In genomic region chrX:25005382-25006185, GRCh38 we compare ENCODE assay signal across 16 cellular contexts. TPM values are rescaled to one million over a fixed set of nuclear protein-coding genes. Genes with fewer than 3 reads are reported as not detected.
DNase-seq lines count a peak whose midpoint lies in the region; ATAC-seq and TF ChIP-seq lines count a peak whose summit lies in the region.
"Had no signal": no experiment of that assay in that cellular context is flagged by ENCODE, and none has a peak within 500 bp of the region (broad histone marks: within the 10 kb centered on the region; RNA-seq: fewer than 3 reads in every experiment).

No MANE protein-coding gene starts in this region.

- no peak overlapping the region for H3K14ac ChIP-seq in trophoblast cell (ENCODE audit: low read length)

- no peak for ATAC-seq in GM18519 (IDR thresholded peaks at IDR 0.05; ENCODE audit: low FRiP score, unreplicated experiment)
- ATAC-seq: activated T-cell treated with anti-CD3 and anti-CD28 coated beads, Interleukin-2, amount 50 U/mL, for 4 hours had no signal

- no peak overlapping the region for H2BK5ac ChIP-seq in trophoblast cell (ENCODE audit: low read depth, low read length, poor library complexity)

- H3K9me3 Mint-ChIP-seq in T-helper 1 cell treated with Interleukin-12 subunit alpha and Interleukin-12 subunit beta and Interleukin-4 antibody, amounts not matched to agents 30 μg/mL and 1 μg/mL, for 36 hours, result no peaks in the 10 kb centered on the region
- H3K9me3 Mint-ChIP-seq: activated T-cell treated with anti-CD3 and anti-CD28 coated beads, Interleukin-2, amount 50 U/mL, for 4 hours had no signal

- H3K79me2 ChIP-seq in trophoblast cell (ENCODE audit: control insufficient read depth, insufficient read depth, low read length, poor library complexity), result no peaks in the 10 kb centered on the region

- no peak overlapping the region for H2BK120ac ChIP-seq in trophoblast cell (ENCODE audit: insufficient read depth, low read length, poor library complexity)

- WGBS in trophoblast cell (ENCODE audit: extremely low coverage, insufficient coverage, insufficient read length), result no CpG with 5 or more reads among the region's 72 CpGs

- peaks cover 4% of the 10 kb centered on the region for H3K36me3 Mint-ChIP-seq in T-helper 1 cell treated with Interleukin-12 subunit alpha and Interleukin-12 subunit beta and Interleukin-4 antibody, amounts not matched to agents 30 μg/mL and 1 μg/mL, for 36 hours (ENCODE audit: low read depth)

- peaks cover 14% of the 10 kb centered on the region for H3K4me1 Mint-ChIP-seq in T-helper 1 cell treated with Interleukin-12 subunit alpha and Interleukin-12 subunit beta and Interleukin-4 antibody, amounts not matched to agents 30 μg/mL and 1 μg/mL, for 36 hours (ENCODE audit: low read depth)

- H2AFZ ChIP-seq in trophoblast cell (ENCODE audit: insufficient read depth, low read length, poor library complexity), result no peak overlapping the region

- H3K27ac Mint-ChIP-seq in T-helper 1 cell treated with Interleukin-12 subunit alpha and Interleukin-12 subunit beta and Interleukin-4 antibody, amounts not matched to agents 30 μg/mL and 1 μg/mL, for 36 hours, result peak overlapping the region; percentile 49

- no peak overlapping the region for H4K12ac ChIP-seq in trophoblast cell (ENCODE audit: low read depth, low read length)

- no peak overlapping the region for H3K18ac ChIP-seq in trophoblast cell (ENCODE audit: low read length)

- peaks cover 6 to 11% of the 10 kb centered on the region in 2 experiments for H3K4me1 ChIP-seq in trophoblast cell (ENCODE audit: control insufficient read depth in 1 of 2, insufficient read depth in 2 of 2, low read length in 2 of 2)

- no peak overlapping the region for H3K4ac ChIP-seq in trophoblast cell (ENCODE audit: low read depth, low read length)

- H3K23ac ChIP-seq in trophoblast cell (ENCODE audit: low read length), result no peak overlapping the region

- peaks cover 65% of the 10 kb centered on the region for H3K27me3 Mint-ChIP-seq in T-helper 1 cell treated with Interleukin-12 subunit alpha and Interleukin-12 subunit beta and Interleukin-4 antibody, amounts not matched to agents 30 μg/mL and 1 μg/mL, for 36 hours (ENCODE audit: low read depth)

- no peaks in the 10 kb centered on the region for H3K36me3 ChIP-seq in trophoblast cell (ENCODE audit: control insufficient read depth in 1 of 2, insufficient read depth in 2 of 2, low read length in 2 of 2)
- H3K36me3 ChIP-seq: transverse colon had no signal

- H4K8ac ChIP-seq in trophoblast cell (ENCODE audit: low read depth, low read length), result no peak overlapping the region

- peaks cover 2% of the 10 kb centered on the region for H3K79me1 ChIP-seq in trophoblast cell (ENCODE audit: low read length)

- no peak for DNase-seq in T-helper 1 cell
- no peak for DNase-seq in HL-60 (ENCODE audit: low read depth in 1 of 2, low spot score in 1 of 2)
- DNase-seq in epithelial cell of proximal tubule (ENCODE audit: low read depth), result no peak
- DNase-seq in trophoblast cell, result peak; percentile 26 to 58
- no peak for DNase-seq in superior temporal gyrus (ENCODE audit: extremely low spot score)
- DNase-seq in SHP77 treated with DMSO at 0.1 percent for 48 hours (lab: John Stamatoyannopoulos, UW), result no peak
- DNase-seq: activated T-cell treated with anti-CD3 and anti-CD28 coated beads, Interleukin-2, amount 50 U/mL, for 4 hours; NCI-H1436; NCI-H774; SHP77; transverse colon had no signal

- no peak overlapping the region for H3K9ac ChIP-seq in trophoblast cell (ENCODE audit: low read length)

- H3K4me2 ChIP-seq in trophoblast cell (ENCODE audit: low read length), result peak overlapping the region; percentile 59

- TF ChIP-seq CTCF in HL-60 (IDR thresholded peaks at IDR 0.05; ENCODE audit: insufficient read depth, low read length) (no peak), epithelial cell of proximal tubule (conservative IDR thresholded peaks at IDR 0.05; ENCODE audit: low read depth, low read length) (no peak)

- H3K4me3 ChIP-seq in HL-60 (replicated peaks; ENCODE audit: insufficient read depth, low read length) (peak overlapping the region; percentile 25), epithelial cell of proximal tubule (ENCODE audit: low read depth, low read length) (peak overlapping the region; percentile 16), trophoblast cell (ENCODE audit: low read depth, low read length) (no peak overlapping the region)
- H3K4me3 ChIP-seq: K562 had no signal

- H3K4me3 Mint-ChIP-seq in T-helper 1 cell treated with Interleukin-12 subunit alpha and Interleukin-12 subunit beta and Interleukin-4 antibody, amounts not matched to agents 30 μg/mL and 1 μg/mL, for 36 hours, result peak overlapping the region; percentile 25

- H3K27me3 ChIP-seq in HL-60 (ENCODE audit: insufficient read depth, poor library complexity, severe bottlenecking), result peaks cover 37% of the 10 kb centered on the region
- peaks cover 71% of the 10 kb centered on the region for H3K27me3 ChIP-seq in trophoblast cell (ENCODE audit: insufficient read depth, low read length)

- H2AK5ac ChIP-seq in trophoblast cell (ENCODE audit: low read length), result no peak overlapping the region

- H3K9me3 ChIP-seq in trophoblast cell (ENCODE audit: insufficient read depth, low read depth, low read length), result no peaks in the 10 kb centered on the region
- H3K9me3 ChIP-seq: transverse colon had no signal

- no peak overlapping the region for H4K91ac ChIP-seq in trophoblast cell (ENCODE audit: low read depth, low read length)

- no peak overlapping the region for H3K27ac ChIP-seq in HL-60 (replicated peaks)
- no peak overlapping the region for H3K27ac ChIP-seq in trophoblast cell (ENCODE audit: low read depth, low read length)
- H3K27ac ChIP-seq: transverse colon, VCaP had no signal

- H2BK12ac ChIP-seq in trophoblast cell (ENCODE audit: low read length), result no peak overlapping the region

RNA-seq across cellular contexts. Expression of gene ARX, which starts 10.2 kb away (rescaled TPM):
- total RNA-seq in epithelial cell of proximal tubule, result not detected in 2 replicates
- 0.03 TPM in 1 of 2 replicates, not detected in the other for polyA plus RNA-seq in trophoblast cell (2013)
- total RNA-seq: activated T-cell treated with anti-CD3 and anti-CD28 coated beads, Interleukin-2, amount 50 U/mL, for 4 hours; Daoy; K562; transverse colon had no signal

Comparison
In these comparisons a context has a peak if more than half of its experiments do, and no peak if none do; other contexts are left out.
1. DNase-seq: peak in trophoblast cell (2 of 2); none in T-helper 1 cell (0 of 5), HL-60 (0 of 2), epithelial cell of proximal tubule (single experiment), superior temporal gyrus (single experiment) and SHP77 treated with DMSO at 0.1 percent for 48 hours (single experiment).